In genomic region chr4:112102875-112103370, GRCh38 we compare ENCODE assay signal across 1 cellular context.
TF ChIP-seq lines count a peak whose summit lies in the region.

No MANE protein-coding gene starts in this region.

TF ChIP-seq in K562, 482 proteins besides CTCF, POLR2A, EP300 and RAD21:
- no peak for TF ChIP-seq UBTF (IDR thresholded peaks at IDR 0.05; ENCODE audit: borderline replicate concordance in 1 of 2, low read depth in 2 of 2, low read length in 2 of 2)
- no peak for TF ChIP-seq ZNF561 (CRISPR knock-in tag; conservative IDR thresholded peaks at IDR 0.05)
- TF ChIP-seq BHLHE40 (IDR thresholded peaks at IDR 0.05; ENCODE audit: low read length) = no peak
- no peak for TF ChIP-seq ZKSCAN3 (CRISPR knock-in tag; IDR thresholded peaks at IDR 0.05)
- no peak for TF ChIP-seq SMAD1 (IDR thresholded peaks at IDR 0.05; ENCODE audit: low read depth, low read length, partially characterized antibody)
- TF ChIP-seq MYNN (IDR thresholded peaks at IDR 0.05) = no peak
- TF ChIP-seq MYNN (CRISPR knock-in tag; IDR thresholded peaks at IDR 0.05) = no peak
- TF ChIP-seq RNF219 (CRISPR knock-in tag; IDR thresholded peaks at IDR 0.05) = no peak
- no peak for TF ChIP-seq ZBTB7A (IDR thresholded peaks at IDR 0.05; ENCODE audit: borderline replicate concordance, control insufficient read depth, low read depth, low read length)
- no peak for TF ChIP-seq CEBPZ (IDR thresholded peaks at IDR 0.05; ENCODE audit: borderline replicate concordance, low read depth, low read length)
